In genomic region chr20:6074145-6074561, GRCh38 we compare ENCODE assay signal across 8 cellular contexts. TPM values are rescaled to one million over a fixed set of nuclear protein-coding genes. Genes with fewer than 3 reads are reported as not detected.
DNase-seq lines count a peak whose midpoint lies in the region; ATAC-seq, FAIRE-seq and TF ChIP-seq lines count a peak whose summit lies in the region.

No MANE protein-coding gene starts in this region.

- no peak overlapping the region for H3K4me3 ChIP-seq in transverse colon

- in situ Hi-C loops in transverse colon (cut with MboI; ENCODE audit: low pct_ligation_motif_present in 1 of 4, low pct_unique_long_range_greater_than_20kb in 1 of 4, low sequenced_read_pairs in 3 of 4), result no loop called here

- intact Hi-C loops in activated CD4-positive, alpha-beta T cell treated with anti-CD3 and anti-CD28 coated beads, Interleukin-2, amount 10 ng/mL, durations not matched to agents 24 days and 14 days (cut with micrococcal nuclease), result no loop called here
- intact Hi-C loops in transverse colon (cut with DNase I; ENCODE audit: low total_unique reads), result loop anchor here (10.0 kb wide), 1 partner anchor 119 kb away; the partner anchor contains the start of genes MCM8 and TRMT6

- no peak for TF ChIP-seq EP300 in transverse colon (IDR thresholded peaks at IDR 0.05; ENCODE audit: low read depth)

- peak in 2 of 5 experiments; percentile 7 to 23 for TF ChIP-seq CTCF in transverse colon (IDR thresholded peaks at IDR 0.05)

- peaks cover 0 to 12% (median 1%) of the 10 kb centered on the region in 4 donors for H3K36me3 ChIP-seq in transverse colon

- DNase-seq in activated CD4-positive, alpha-beta T cell treated with anti-CD3 and anti-CD28 coated beads, Interleukin-2, amount 10 ng/mL, durations not matched to agents 24 days and 14 days, result peak; percentile 65
- no peak for DNase-seq in activated CD4-positive, alpha-beta T cell treated with anti-CD3 and anti-CD28 coated beads for 4 hours
- DNase-seq in SW480 (ENCODE audit: low spot score), result peak; percentile 26
- DNase-seq in iPS-NIHi7 (ENCODE audit: extremely low spot score), result peak; percentile 61
- no peak for DNase-seq in urothelium cell line (ENCODE audit: low spot score)
- no peak for DNase-seq in transverse colon

- H3K4me3 Mint-ChIP-seq in activated CD4-positive, alpha-beta T cell treated with anti-CD3 and anti-CD28 coated beads, Interleukin-2, amount 10 ng/mL, durations not matched to agents 24 days and 14 days, result no peak overlapping the region

- H3K4me1 ChIP-seq in transverse colon, result no peaks in the 10 kb centered on the region

- no peaks in the 10 kb centered on the region for H3K9me3 Mint-ChIP-seq in activated CD4-positive, alpha-beta T cell treated with anti-CD3 and anti-CD28 coated beads, Interleukin-2, amount 10 ng/mL, durations not matched to agents 24 days and 14 days

- H3K27me3 ChIP-seq in transverse colon, result no peaks in the 10 kb centered on the region

- no peak overlapping the region for H3K27ac ChIP-seq in transverse colon

- no peak overlapping the region for H3K27ac Mint-ChIP-seq in activated CD4-positive, alpha-beta T cell treated with anti-CD3 and anti-CD28 coated beads, Interleukin-2, amount 10 ng/mL, durations not matched to agents 24 days and 14 days

- no peaks in the 10 kb centered on the region for H3K36me3 Mint-ChIP-seq in activated CD4-positive, alpha-beta T cell treated with anti-CD3 and anti-CD28 coated beads, Interleukin-2, amount 10 ng/mL, durations not matched to agents 24 days and 14 days (ENCODE audit: low read depth)

- H3K4me1 Mint-ChIP-seq in activated CD4-positive, alpha-beta T cell treated with anti-CD3 and anti-CD28 coated beads, Interleukin-2, amount 10 ng/mL, durations not matched to agents 24 days and 14 days, result no peaks in the 10 kb centered on the region

- no peak for FAIRE-seq in urothelium cell line (lab: Jason Lieb, UNC)

- peaks cover 4% of the 10 kb centered on the region for H3K27me3 Mint-ChIP-seq in activated CD4-positive, alpha-beta T cell treated with anti-CD3 and anti-CD28 coated beads, Interleukin-2, amount 10 ng/mL, durations not matched to agents 24 days and 14 days

- ATAC-seq in HG03442 (IDR thresholded peaks at IDR 0.05; ENCODE audit: unreplicated experiment) (peak; percentile 68), GM18861 (IDR thresholded peaks at IDR 0.05; ENCODE audit: unreplicated experiment) (no peak)

- 50 to 90% methylated on average over 1 to 2 of the region's 2 CpGs for WGBS in transverse colon (ENCODE audit: low coverage in 1 of 2), 2 donors

- TF ChIP-seq POLR2A in transverse colon (IDR thresholded peaks at IDR 0.05), result no peak

- H3K9me3 ChIP-seq in transverse colon, result no peaks in the 10 kb centered on the region

RNA-seq across cellular contexts. Expression of gene LRRN4, which starts 20.3 kb away (rescaled TPM):
- not detected in 2 replicates for total RNA-seq in activated CD4-positive, alpha-beta T cell treated with anti-CD3 and anti-CD28 coated beads, Interleukin-2, amount 10 ng/mL, durations not matched to agents 24 days and 14 days
- under 1 TPM in 1 of 4 donors, not detected in 3; 0.48 TPM for total RNA-seq in transverse colon

RNA-seq across cellular contexts. Expression of gene FERMT1, which starts 48.7 kb away (rescaled TPM):
- total RNA-seq in activated CD4-positive, alpha-beta T cell treated with anti-CD3 and anti-CD28 coated beads, Interleukin-2, amount 10 ng/mL, durations not matched to agents 24 days and 14 days, result 0.58 and 0.71 TPM in 2 replicates
- 10 to 100 TPM; 23.2 to 31.9 (median 29.7) TPM for total RNA-seq in transverse colon

Comparison
In these comparisons a context has a peak if more than half of its experiments do, and no peak if none do; other contexts are left out.
1. DNase-seq: peak in activated CD4-positive, alpha-beta T cell treated with anti-CD3 and anti-CD28 coated beads, Interleukin-2, amount 10 ng/mL, durations not matched to agents 24 days and 14 days (single experiment), SW480 (single experiment) and iPS-NIHi7 (single experiment); none in activated CD4-positive, alpha-beta T cell treated with anti-CD3 and anti-CD28 coated beads for 4 hours (0 of 2), urothelium cell line (single experiment) and transverse colon (single experiment).
2. RNA of gene FERMT1, which starts 48.7 kb away (total RNA-seq): 23.2 to 31.9 TPM in transverse colon; 0.58 to 0.71 TPM in activated CD4-positive, alpha-beta T cell treated with anti-CD3 and anti-CD28 coated beads, Interleukin-2, amount 10 ng/mL, durations not matched to agents 24 days and 14 days; every median in the first group is over 10 times any median in the second.